ENCODE assay signal across 1 cellular context in the genomic region with DNA sequence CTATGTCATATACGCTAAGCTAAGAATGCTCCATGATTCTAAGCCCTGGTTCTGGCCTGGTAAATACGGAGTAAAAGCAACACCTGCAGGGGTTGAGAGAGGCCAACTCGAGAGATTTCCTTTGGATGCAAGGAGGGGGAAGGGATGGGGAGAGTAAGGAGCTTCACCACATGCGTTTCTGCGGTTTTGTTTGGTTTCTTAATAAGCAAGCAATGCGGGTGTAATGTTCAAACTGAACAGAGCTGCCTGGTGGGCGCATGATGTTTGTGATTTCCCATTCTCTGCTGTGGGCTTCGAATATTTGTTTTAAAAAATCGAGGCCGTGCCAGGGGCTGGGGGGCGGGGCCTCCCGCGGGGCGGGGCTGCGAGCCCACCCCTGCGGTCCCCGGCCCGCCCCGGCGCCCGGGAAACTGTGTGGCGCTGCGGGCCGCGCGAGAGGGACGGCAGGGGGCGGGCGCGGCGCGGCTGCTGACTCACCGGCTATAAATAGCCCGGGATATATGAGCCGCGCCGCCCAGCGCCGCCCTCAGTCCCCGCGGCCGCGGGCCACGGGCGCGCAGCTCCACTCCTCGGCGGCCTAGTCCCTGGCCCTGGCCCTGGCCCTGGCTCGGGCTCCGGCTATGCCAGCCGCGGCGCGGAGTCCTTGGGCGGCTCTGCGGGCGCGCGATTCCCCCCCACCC.
TF ChIP-seq lines count a peak whose summit lies in the region.

No MANE protein-coding gene starts in this region.

TF ChIP-seq in SK-N-SH treated with all-trans-retinoic acid at 6 μM for 48 hours, 23 proteins besides CTCF, POLR2A, EP300 and RAD21 (continued from another document):
- TF ChIP-seq, protein P1, sequence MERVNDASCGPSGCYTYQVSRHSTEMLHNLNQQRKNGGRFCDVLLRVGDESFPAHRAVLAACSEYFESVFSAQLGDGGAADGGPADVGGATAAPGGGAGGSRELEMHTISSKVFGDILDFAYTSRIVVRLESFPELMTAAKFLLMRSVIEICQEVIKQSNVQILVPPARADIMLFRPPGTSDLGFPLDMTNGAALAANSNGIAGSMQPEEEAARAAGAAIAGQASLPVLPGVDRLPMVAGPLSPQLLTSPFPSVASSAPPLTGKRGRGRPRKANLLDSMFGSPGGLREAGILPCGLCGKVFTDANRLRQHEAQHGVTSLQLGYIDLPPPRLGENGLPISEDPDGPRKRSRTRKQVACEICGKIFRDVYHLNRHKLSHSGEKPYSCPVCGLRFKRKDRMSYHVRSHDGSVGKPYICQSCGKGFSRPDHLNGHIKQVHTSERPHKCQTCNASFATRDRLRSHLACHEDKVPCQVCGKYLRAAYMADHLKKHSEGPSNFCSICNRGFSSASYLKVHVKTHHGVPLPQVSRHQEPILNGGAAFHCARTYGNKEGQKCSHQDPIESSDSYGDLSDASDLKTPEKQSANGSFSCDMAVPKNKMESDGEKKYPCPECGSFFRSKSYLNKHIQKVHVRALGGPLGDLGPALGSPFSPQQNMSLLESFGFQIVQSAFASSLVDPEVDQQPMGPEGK (CRISPR knock-in tag; IDR thresholded peaks at IDR 0.05; ENCODE audit: borderline replicate concordance) = no peak
- TF ChIP-seq ISL1 (CRISPR knock-in tag; IDR thresholded peaks at IDR 0.05) (no peak), OSR1 (CRISPR knock-in tag; IDR thresholded peaks at IDR 0.05) (no peak), GLIS3 (CRISPR knock-in tag; IDR thresholded peaks at IDR 0.05) (peak; percentile 45; the same call in 1 of the 2 replicates)
